In the genomic region with DNA sequence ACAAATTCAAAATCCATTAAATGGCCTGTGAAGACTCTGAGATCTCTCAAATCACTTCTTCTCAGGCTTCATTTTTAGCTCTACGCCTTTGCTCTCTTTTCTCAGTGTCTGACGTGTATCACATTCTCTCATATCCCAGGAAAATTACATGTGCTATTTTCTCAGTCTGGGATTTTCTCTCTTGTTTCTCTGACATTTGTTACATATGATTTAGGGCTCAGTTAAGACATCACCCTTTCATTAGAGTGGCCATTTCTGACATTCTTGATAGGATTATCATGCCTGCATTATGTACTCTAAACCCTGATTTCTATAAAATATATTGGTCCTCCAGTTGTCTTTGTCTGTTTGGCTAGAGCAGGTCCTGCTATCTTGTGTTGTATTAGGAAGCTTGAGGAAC, we compare ENCODE assay signal across 34 cellular contexts.
"Had no signal": no experiment of that assay in that cellular context is flagged by ENCODE, and none has a peak within 500 bp of the region (broad histone marks: within the 10 kb centered on the region; RNA-seq: fewer than 3 reads in every experiment).

No MANE protein-coding gene starts in this region.

- H3K4me3 ChIP-seq: MG63 had no signal

- H3K9ac ChIP-seq: KMS-11 had no signal

- H3K27ac ChIP-seq: KMS-11 had no signal

- H3K4me2 ChIP-seq: KMS-11 had no signal

- DNase-seq: Karpas-422, Kasumi-1, MG63, MM.1S, MV-4-11, NCI-H1048, NCI-H1092, NCI-H1092 treated with DMSO at 0.1 percent for 48 hours, NCI-H1105, NCI-H1105 treated with DMSO at 0.1 percent for 48 hours, NCI-H1417, NCI-H1417 treated with DMSO at 0.1 percent for 48 hours, NCI-H1436, NCI-H1436 treated with DMSO at 0.1 percent for 48 hours, NCI-H146, NCI-H1694, NCI-H1694 treated with DMSO at 0.1 percent for 48 hours, NCI-H187, NCI-H187 treated with DMSO at 0.1 percent for 48 hours, NCI-H1930, NCI-H2029, NCI-H2029 treated with DMSO at 0.1 percent for 48 hours, NCI-H2081, NCI-H2081 treated with DMSO at 0.1 percent for 48 hours, NCI-H2107, NCI-H2171, NCI-H2171 treated with DMSO at 0.1 percent for 48 hours, NCI-H2227 treated with DMSO at 0.1 percent for 48 hours, NCI-H226, NCI-H345, NCI-H446, NCI-H446 treated with DMSO at 0.1 percent for 48 hours, NCI-H510A had no signal

- H3K36me3 ChIP-seq: MG63 had no signal

- H3K9me3 ChIP-seq: MG63 had no signal
